In genomic region chr9:35685506-35685905, GRCh38 we compare ENCODE assay signal across 1 cellular context.
TF ChIP-seq lines count a peak whose summit lies in the region.

No MANE protein-coding gene starts in this region.

TF ChIP-seq in H1, 55 proteins besides CTCF, POLR2A, EP300 and RAD21:
- TF ChIP-seq BRCA1 (IDR thresholded peaks at IDR 0.05; ENCODE audit: low read depth, low read length) (no peak), POLR2AphosphoS5 (IDR thresholded peaks at IDR 0.05; ENCODE audit: low read depth, low read length) (peak; percentile 4; the same call in 1 of the 2 replicates), CHD7 (IDR thresholded peaks at IDR 0.05; ENCODE audit: insufficient replicate concordance, low read length) (no peak)
